In genomic region chr2:178008636-178009289, GRCh38 we compare ENCODE assay signal across 8 cellular contexts.
DNase-seq lines count a peak whose midpoint lies in the region; ATAC-seq, FAIRE-seq and TF ChIP-seq lines count a peak whose summit lies in the region.

No MANE protein-coding gene starts in this region.

- H3K9me3 Mint-ChIP-seq in activated T-cell treated with anti-CD3 and anti-CD28 coated beads, Interleukin-2, amount 50 U/mL, for 72 hours: no peaks in the 10 kb centered on the region
- no peaks in the 10 kb centered on the region for H3K9me3 Mint-ChIP-seq in activated naive CD4-positive, alpha-beta T cell treated with anti-CD3 and anti-CD28 coated beads for 36 hours
- H3K9me3 Mint-ChIP-seq in activated naive CD8-positive, alpha-beta T cell treated with anti-CD3 and anti-CD28 coated beads for 36 hours: no peaks in the 10 kb centered on the region

- no peak overlapping the region for H3K18ac ChIP-seq in trophoblast cell (ENCODE audit: low read length)

- TF ChIP-seq CTCF in bronchial epithelial cell (IDR thresholded peaks at IDR 0.05; ENCODE audit: insufficient read depth, low read length, severe bottlenecking): no peak

- H3K14ac ChIP-seq in trophoblast cell (ENCODE audit: low read length): no peak overlapping the region

- no peak overlapping the region for H2BK12ac ChIP-seq in trophoblast cell (ENCODE audit: low read length)

- CTCF ChIA-PET in activated naive CD4-positive, alpha-beta T cell treated with anti-CD3 and anti-CD28 coated beads for 36 hours (lab: Charles Lee): no interaction called here

- no peak overlapping the region for H3K4me3 ChIP-seq in GM23248
- H3K4me3 ChIP-seq in bronchial epithelial cell (ENCODE audit: low read depth, low read length): no peak overlapping the region
- peak overlapping the region; percentile 27 for H3K4me3 ChIP-seq in trophoblast cell (ENCODE audit: low read depth, low read length)

- no peaks in the 10 kb centered on the region for H3K36me3 ChIP-seq in GM23248 (ENCODE audit: low read depth)
- H3K36me3 ChIP-seq in bronchial epithelial cell (ENCODE audit: control insufficient read depth, insufficient read depth, low read length): no peaks in the 10 kb centered on the region
- no peaks in the 10 kb centered on the region for H3K36me3 ChIP-seq in trophoblast cell (ENCODE audit: control insufficient read depth in 1 of 2, insufficient read depth in 2 of 2, low read length in 2 of 2)

- H3K9me3 ChIP-seq in GM23248 (ENCODE audit: low read depth): no peaks in the 10 kb centered on the region
- H3K9me3 ChIP-seq in trophoblast cell (ENCODE audit: insufficient read depth, low read depth, low read length): no peaks in the 10 kb centered on the region

- WGBS in GM23248 (ENCODE audit: low coverage in 1 of 2, low lambda C conversion rate in 2 of 2, missing lambda C conversion rate in 2 of 2), 2 experiments: 36 to 41% methylated on average over 5 of the region's 5 CpGs
- WGBS in trophoblast cell (ENCODE audit: extremely low coverage, insufficient coverage, insufficient read length): no CpG with 5 or more reads among the region's 5 CpGs

- no peak overlapping the region for H3K23ac ChIP-seq in trophoblast cell (ENCODE audit: low read length)

- no peak overlapping the region for H3K27ac ChIP-seq in GM23248
- no peak overlapping the region for H3K27ac ChIP-seq in trophoblast cell (ENCODE audit: low read depth, low read length)

- H3K27me3 ChIP-seq in GM23248 (replicated peaks; ENCODE audit: insufficient read depth) (no peaks in the 10 kb centered on the region), bronchial epithelial cell (ENCODE audit: control insufficient read depth, insufficient read depth, low read length) (no peaks in the 10 kb centered on the region), trophoblast cell (ENCODE audit: insufficient read depth, low read length) (no peaks in the 10 kb centered on the region)

- H4K91ac ChIP-seq in trophoblast cell (ENCODE audit: low read depth, low read length): no peak overlapping the region

- H4K8ac ChIP-seq in trophoblast cell (ENCODE audit: low read depth, low read length): no peak overlapping the region

- H3K9ac ChIP-seq in GM23248 (no peak overlapping the region), trophoblast cell (ENCODE audit: low read length) (no peak overlapping the region)

- H2BK5ac ChIP-seq in trophoblast cell (ENCODE audit: low read depth, low read length, poor library complexity): no peak overlapping the region

- peak; percentile 60 for DNase-seq in GM23248
- DNase-seq in NCI-H2196 treated with DMSO at 0.1 percent for 48 hours (lab: John Stamatoyannopoulos, UW; ENCODE audit: unreplicated experiment): peak; percentile 71
- DNase-seq in bronchial epithelial cell (ENCODE audit: low read depth): peak; percentile 56
- no peak for DNase-seq in trophoblast cell
- no peak for DNase-seq in activated T-cell treated with anti-CD3 and anti-CD28 coated beads, Interleukin-2, amount 50 U/mL, for 72 hours
- DNase-seq in activated naive CD4-positive, alpha-beta T cell treated with anti-CD3 and anti-CD28 coated beads for 36 hours: no peak
- DNase-seq in activated CD4-positive, CD25-positive, alpha-beta regulatory T cell treated with anti-CD3 and anti-CD28 coated beads, Interleukin-2, amount 50 U/mL, for 72 hours: no peak
- no peak for DNase-seq in activated naive CD8-positive, alpha-beta T cell treated with anti-CD3 and anti-CD28 coated beads for 36 hours

- no peak for FAIRE-seq in bronchial epithelial cell (lab: Jason Lieb, UNC)

- H3F3A ChIP-seq in GM23248 (ENCODE audit: insufficient read depth): peaks cover 18% of the 10 kb centered on the region

- no peak overlapping the region for H3K4me3 Mint-ChIP-seq in activated T-cell treated with anti-CD3 and anti-CD28 coated beads, Interleukin-2, amount 50 U/mL, for 72 hours
- H3K4me3 Mint-ChIP-seq in activated naive CD4-positive, alpha-beta T cell treated with anti-CD3 and anti-CD28 coated beads for 36 hours: no peak overlapping the region
- H3K4me3 Mint-ChIP-seq in activated naive CD8-positive, alpha-beta T cell treated with anti-CD3 and anti-CD28 coated beads for 36 hours: no peak overlapping the region

- H3K9me2 ChIP-seq in GM23248 (ENCODE audit: insufficient read depth): no peaks in the 10 kb centered on the region; the same call in 1 of the 2 replicates

- H2AK5ac ChIP-seq in trophoblast cell (ENCODE audit: low read length): no peak overlapping the region

- no peaks in the 10 kb centered on the region for H3K27me3 Mint-ChIP-seq in activated T-cell treated with anti-CD3 and anti-CD28 coated beads, Interleukin-2, amount 50 U/mL, for 72 hours (ENCODE audit: low read depth)
- peaks cover 11% of the 10 kb centered on the region for H3K27me3 Mint-ChIP-seq in activated naive CD4-positive, alpha-beta T cell treated with anti-CD3 and anti-CD28 coated beads for 36 hours (ENCODE audit: low read depth)
- peaks cover 3% of the 10 kb centered on the region for H3K27me3 Mint-ChIP-seq in activated naive CD8-positive, alpha-beta T cell treated with anti-CD3 and anti-CD28 coated beads for 36 hours

- no peaks in the 10 kb centered on the region for H3K79me2 ChIP-seq in GM23248 (ENCODE audit: insufficient read depth)
- no peaks in the 10 kb centered on the region for H3K79me2 ChIP-seq in trophoblast cell (ENCODE audit: control insufficient read depth, insufficient read depth, low read length, poor library complexity)

- H3K27ac Mint-ChIP-seq in activated T-cell treated with anti-CD3 and anti-CD28 coated beads, Interleukin-2, amount 50 U/mL, for 72 hours: no peak overlapping the region
- H3K27ac Mint-ChIP-seq in activated naive CD4-positive, alpha-beta T cell treated with anti-CD3 and anti-CD28 coated beads for 36 hours: no peak overlapping the region
- H3K27ac Mint-ChIP-seq in activated naive CD8-positive, alpha-beta T cell treated with anti-CD3 and anti-CD28 coated beads for 36 hours: no peak overlapping the region

- intact Hi-C loops in activated naive CD4-positive, alpha-beta T cell treated with anti-CD3 and anti-CD28 coated beads for 36 hours (cut with micrococcal nuclease): no loop called here

- no peaks in the 10 kb centered on the region for H4K20me1 ChIP-seq in GM23248 (ENCODE audit: insufficient read depth)

- no peaks in the 10 kb centered on the region for H3K36me3 Mint-ChIP-seq in activated T-cell treated with anti-CD3 and anti-CD28 coated beads, Interleukin-2, amount 50 U/mL, for 72 hours (ENCODE audit: insufficient read depth in 2 of 2)
- no peaks in the 10 kb centered on the region for H3K36me3 Mint-ChIP-seq in activated naive CD4-positive, alpha-beta T cell treated with anti-CD3 and anti-CD28 coated beads for 36 hours (ENCODE audit: low read depth)
- no peaks in the 10 kb centered on the region for H3K36me3 Mint-ChIP-seq in activated naive CD8-positive, alpha-beta T cell treated with anti-CD3 and anti-CD28 coated beads for 36 hours

- H3K4me2 ChIP-seq in GM23248 (ENCODE audit: unreplicated experiment) (no peak overlapping the region), trophoblast cell (ENCODE audit: low read length) (no peak overlapping the region)

- no peak overlapping the region for H4K12ac ChIP-seq in trophoblast cell (ENCODE audit: low read depth, low read length)

- no peak for ATAC-seq in activated T-cell treated with anti-CD3 and anti-CD28 coated beads, Interleukin-2, amount 50 U/mL, for 72 hours (replicated peaks in 1 of 2)

- H3K79me1 ChIP-seq in trophoblast cell (ENCODE audit: low read length): no peaks in the 10 kb centered on the region

- H3K4ac ChIP-seq in trophoblast cell (ENCODE audit: low read depth, low read length): no peak overlapping the region

- no peaks in the 10 kb centered on the region for H3K4me1 Mint-ChIP-seq in activated T-cell treated with anti-CD3 and anti-CD28 coated beads, Interleukin-2, amount 50 U/mL, for 72 hours (ENCODE audit: low read depth)
- no peaks in the 10 kb centered on the region for H3K4me1 Mint-ChIP-seq in activated naive CD4-positive, alpha-beta T cell treated with anti-CD3 and anti-CD28 coated beads for 36 hours (ENCODE audit: low read depth)
- H3K4me1 Mint-ChIP-seq in activated naive CD8-positive, alpha-beta T cell treated with anti-CD3 and anti-CD28 coated beads for 36 hours: no peaks in the 10 kb centered on the region

- in situ Hi-C loops in GM23248 (cut with MboI): no loop called here

- no peak overlapping the region for H2BK120ac ChIP-seq in trophoblast cell (ENCODE audit: insufficient read depth, low read length, poor library complexity)

- no peak overlapping the region; the same call in 1 of the 2 replicates for H2AFZ ChIP-seq in GM23248
- no peak overlapping the region for H2AFZ ChIP-seq in trophoblast cell (ENCODE audit: insufficient read depth, low read length, poor library complexity)

- H3K4me1 ChIP-seq in GM23248 (ENCODE audit: insufficient read depth) (peaks cover 34% of the 10 kb centered on the region), trophoblast cell (ENCODE audit: control insufficient read depth in 1 of 2, insufficient read depth in 2 of 2, low read length in 2 of 2) (no peaks in the 10 kb centered on the region)

Comparison
In these comparisons a context has a peak if more than half of its experiments do, and no peak if none do; other contexts are left out.
1. DNase-seq: peak in GM23248 (single experiment), NCI-H2196 treated with DMSO at 0.1 percent for 48 hours (single experiment) and bronchial epithelial cell (single experiment); none in trophoblast cell (0 of 2), activated T-cell treated with anti-CD3 and anti-CD28 coated beads, Interleukin-2, amount 50 U/mL, for 72 hours (0 of 2), activated naive CD4-positive, alpha-beta T cell treated with anti-CD3 and anti-CD28 coated beads for 36 hours (single experiment), activated CD4-positive, CD25-positive, alpha-beta regulatory T cell treated with anti-CD3 and anti-CD28 coated beads, Interleukin-2, amount 50 U/mL, for 72 hours (single experiment) and activated naive CD8-positive, alpha-beta T cell treated with anti-CD3 and anti-CD28 coated beads for 36 hours (single experiment).